Comparison of ENCODE assay signal across 16 cellular contexts in genomic region chr1:84913025-84913892, GRCh38. TPM values are rescaled to one million over a fixed set of nuclear protein-coding genes. Genes with fewer than 3 reads are reported as not detected.
DNase-seq lines count a peak whose midpoint lies in the region; ATAC-seq, FAIRE-seq and TF ChIP-seq lines count a peak whose summit lies in the region.
"Had no signal": no experiment of that assay in that cellular context is flagged by ENCODE, and none has a peak within 500 bp of the region (broad histone marks: within the 10 kb centered on the region; RNA-seq: fewer than 3 reads in every experiment).

No MANE protein-coding gene starts in this region.

- POLR2A ChIA-PET in MCF 10A (lab: Yijun Ruan, JAX), result interaction anchor here (0.6 to 2.4 kb wide), 8 partner anchors 10 to 808 kb away, joined by 3 to 7 read pairs (median 4); no protein-coding TSS in a partner anchor

- CTCF ChIA-PET in MCF 10A (lab: Yijun Ruan, JAX), result interaction anchor here (0.7 to 2.0 kb wide), 3 partner anchors 27 to 71 kb away, joined by 3 to 7 read pairs (median 4); no protein-coding TSS in a partner anchor

- H3K27ac ChIP-seq in breast epithelium (no peak overlapping the region), upper lobe of right lung (no peak overlapping the region)
- H3K27ac ChIP-seq: esophagus squamous epithelium, KMS-11, neutrophil, stomach had no signal

- no peak for TF ChIP-seq CTCF in MCF 10A (IDR thresholded peaks at IDR 0.05; ENCODE audit: unreplicated experiment)
- TF ChIP-seq CTCF in breast epithelium (IDR thresholded peaks at IDR 0.05), result no peak
- no peak for TF ChIP-seq CTCF in upper lobe of right lung (IDR thresholded peaks at IDR 0.05)

- H3K27me3 ChIP-seq in breast epithelium (no peaks in the 10 kb centered on the region), upper lobe of right lung (no peaks in the 10 kb centered on the region)
- H3K27me3 ChIP-seq: esophagus squamous epithelium, neutrophil, stomach had no signal

- H3K27me3 Mint-ChIP-seq in MCF 10A (ENCODE audit: insufficient read depth, unreplicated experiment), result no peaks in the 10 kb centered on the region

- H3K27ac Mint-ChIP-seq in MCF 10A (ENCODE audit: low read depth, unreplicated experiment), result no peak overlapping the region

- peak; percentile 97 for FAIRE-seq in RCC 7860 (lab: Jason Lieb, UNC)
- FAIRE-seq: H1 had no signal

- TF ChIP-seq POLR2A in breast epithelium (IDR thresholded peaks at IDR 0.05), result no peak

- no peaks in the 10 kb centered on the region for H3K4me1 ChIP-seq in breast epithelium
- peaks cover 8% of the 10 kb centered on the region for H3K4me1 ChIP-seq in upper lobe of right lung
- H3K4me1 ChIP-seq: stomach had no signal

- H3K36me3 ChIP-seq in breast epithelium, result no peaks in the 10 kb centered on the region
- no peaks in the 10 kb centered on the region for H3K36me3 ChIP-seq in upper lobe of right lung
- H3K36me3 ChIP-seq: esophagus squamous epithelium, neutrophil, stomach had no signal

- no peak overlapping the region for H3K4me3 Mint-ChIP-seq in MCF 10A (ENCODE audit: unreplicated experiment)

- no peaks in the 10 kb centered on the region for H3K36me3 Mint-ChIP-seq in MCF 10A (ENCODE audit: insufficient read depth, unreplicated experiment)

- H3K9me3 ChIP-seq in breast epithelium, result no peaks in the 10 kb centered on the region
- no peaks in the 10 kb centered on the region for H3K9me3 ChIP-seq in upper lobe of right lung
- H3K9me3 ChIP-seq: esophagus squamous epithelium, neutrophil, stomach had no signal

- DNase-seq in MCF 10A (ENCODE audit: unreplicated experiment) (peak; percentile 58), breast epithelium (ENCODE audit: low spot score in 2 of 2) (no peak), RCC 7860 (ENCODE audit: low spot score) (peak; percentile 87), glomerular visceral epithelial cell (ENCODE audit: extremely low spot score) (peak; percentile 81), upper lobe of right lung (no peak), NCI-H1048 (lab: John Stamatoyannopoulos, UW) (no peak), NCI-H2081 (lab: John Stamatoyannopoulos, UW) (no peak)
- DNase-seq: esophagus squamous epithelium; islet precursor cell; stimulated activated CD4-positive, alpha-beta T cell treated with anti-CD3 and anti-CD28 coated beads, Interleukin-4, amount 100 ng/mL, for 1 hour; stomach; T-helper 9 cell had no signal

- ATAC-seq in upper lobe of right lung (peak; percentile 85), GM21515 (IDR thresholded peaks at IDR 0.05; ENCODE audit: unreplicated experiment) (no peak)

- H3K4me3 ChIP-seq in breast epithelium (no peak overlapping the region), upper lobe of right lung (no peak overlapping the region)
- H3K4me3 ChIP-seq: esophagus squamous epithelium, stomach had no signal

- H3K9me3 Mint-ChIP-seq in MCF 10A (ENCODE audit: unreplicated experiment), result no peaks in the 10 kb centered on the region

- intact Hi-C loops in MCF 10A (cut with micrococcal nuclease) (loop anchor here (5.0 kb wide), 1 partner anchor 131 kb away; no protein-coding TSS in a partner anchor), breast epithelium (cut with DNase I; ENCODE audit: low total_unique reads) (no loop called here), upper lobe of right lung (cut with DNase I) (no loop called here)

- BruUV-seq in MCF 10A (replicated peaks; lab: Mats Ljungman, UMichigan), result no TSS peak

- peaks cover 16% of the 10 kb centered on the region for H3K4me1 Mint-ChIP-seq in MCF 10A (ENCODE audit: insufficient read depth, unreplicated experiment)

RNA-seq across cellular contexts. Expression of gene LPAR3, which starts 20.3 kb away (rescaled TPM):
- total RNA-seq in MCF 10A (2022) (1.0 and 1.1 TPM in 2 replicates), breast epithelium (1 to 10 TPM in 2 of 3 donors, not detected in 1; 1.6 to 3.7 TPM), upper lobe of right lung (3.6 TPM)

Comparison
In these comparisons a context has a peak if more than half of its experiments do, and no peak if none do; other contexts are left out.
1. DNase-seq: peak in MCF 10A (single experiment), RCC 7860 (single experiment) and glomerular visceral epithelial cell (single experiment); none in breast epithelium (0 of 2), upper lobe of right lung (single experiment), NCI-H1048 (single experiment) and NCI-H2081 (0 of 2).